ENCODE assay signal across 17 cellular contexts in the genomic region with DNA sequence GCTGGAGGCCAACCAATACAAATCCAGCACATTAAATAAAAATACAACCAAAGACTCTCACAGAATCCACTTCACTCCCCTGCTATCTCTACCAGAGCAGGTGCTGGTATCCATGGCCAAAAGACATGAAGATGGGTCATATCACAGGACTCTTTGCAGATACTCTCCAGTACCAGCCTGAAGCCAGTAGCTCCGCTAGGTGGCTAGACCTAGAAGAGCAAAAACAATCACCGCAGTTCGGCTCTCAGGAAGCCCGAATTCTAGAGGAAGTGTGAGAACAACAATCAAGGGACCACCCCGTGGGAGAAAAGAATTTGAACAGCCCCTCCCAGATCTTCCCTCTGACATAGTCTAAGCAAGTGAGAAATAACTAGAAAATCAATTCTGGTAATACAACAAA. TPM values are rescaled to one million over a fixed set of nuclear protein-coding genes. Genes with fewer than 3 reads are reported as not detected.
DNase-seq lines count a peak whose midpoint lies in the region; ATAC-seq, FAIRE-seq and TF ChIP-seq lines count a peak whose summit lies in the region.
"Had no signal": no experiment of that assay in that cellular context is flagged by ENCODE, and none has a peak within 500 bp of the region (broad histone marks: within the 10 kb centered on the region; RNA-seq: fewer than 3 reads in every experiment).

No MANE protein-coding gene starts in this region.

- no peak overlapping the region for H3K4me2 ChIP-seq in endothelial cell of umbilical vein (ENCODE audit: insufficient read depth, low read length)

- H3K27me3 ChIP-seq in endothelial cell of umbilical vein (ENCODE audit: control insufficient read depth in 2 of 2, insufficient read depth in 2 of 2, low read length in 2 of 2) = no peaks in the 10 kb centered on the region

- H3K79me2 ChIP-seq in endothelial cell of umbilical vein (ENCODE audit: control insufficient read depth, insufficient read depth, low read length) = no peaks in the 10 kb centered on the region

- no peak for TF ChIP-seq CTCF in endothelial cell of umbilical vein (IDR thresholded peaks at IDR 0.05; ENCODE audit: extremely low read depth in 1 of 2, insufficient read depth in 1 of 2, low read depth in 1 of 2, low read length in 2 of 2)

- BruUV-seq in endothelial cell of umbilical vein (replicated peaks; lab: Mats Ljungman, UMichigan) = no TSS peak

- no peak for ATAC-seq in HG03097 (IDR thresholded peaks at IDR 0.05; ENCODE audit: low FRiP score, unreplicated experiment)

- dilution Hi-C loops in endothelial cell of umbilical vein (cut with MboI; ENCODE audit: extremely low pct_ligation_motif_present, low sequenced_read_pairs) = no loop called here

- POLR2A ChIA-PET in endothelial cell of umbilical vein (lab: Charles Lee) = no interaction called here

- H3K4me3 ChIP-seq in endothelial cell of umbilical vein (replicated peaks in 1 of 3; ENCODE audit: insufficient read depth in 1 of 3, low read depth in 1 of 3, low read length in 3 of 3) = no peak overlapping the region
- H3K4me3 ChIP-seq: HAP-1 had no signal

- no peak overlapping the region for H3K9ac ChIP-seq in endothelial cell of umbilical vein (replicated peaks; ENCODE audit: extremely low read depth, insufficient read depth, low read length)

- no peaks in the 10 kb centered on the region for H3K4me1 ChIP-seq in endothelial cell of umbilical vein (ENCODE audit: control insufficient read depth, extremely low read depth, insufficient read depth, low read length)
- H3K4me1 ChIP-seq: Caco-2, HAP-1 had no signal

- H2AFZ ChIP-seq in endothelial cell of umbilical vein (ENCODE audit: low read depth, low read length) = no peak overlapping the region

- intact Hi-C loops in endothelial cell of umbilical vein (cut with micrococcal nuclease) = no loop called here

- H4K20me1 ChIP-seq in endothelial cell of umbilical vein (replicated peaks; ENCODE audit: control insufficient read depth, extremely low read depth, insufficient read depth, low read length) = no peaks in the 10 kb centered on the region

- H3K27ac ChIP-seq in endothelial cell of umbilical vein (ENCODE audit: insufficient read depth, low read depth, low read length) = no peak overlapping the region
- H3K27ac ChIP-seq: 22Rv1 had no signal

- CTCF ChIA-PET in endothelial cell of umbilical vein (lab: Charles Lee) = no interaction called here

- no peaks in the 10 kb centered on the region for H3K9me3 ChIP-seq in endothelial cell of umbilical vein (replicated peaks; ENCODE audit: control insufficient read depth, insufficient read depth, low read length)
- H3K9me3 ChIP-seq: Caco-2 had no signal

- DNase-seq in NCI-H1694 treated with DMSO at 0.1 percent for 48 hours (lab: John Stamatoyannopoulos, UW) = peak; percentile 0
- DNase-seq in NCI-H1694 (lab: John Stamatoyannopoulos, UW) = no peak
- DNase-seq in HT1080 (ENCODE audit: low read depth) = peak; percentile 0
- DNase-seq in SHP77 treated with DMSO at 0.1 percent for 48 hours (lab: John Stamatoyannopoulos, UW) = peak; percentile 3
- DNase-seq in endothelial cell of umbilical vein (ENCODE audit: low read depth, low spot score) = no peak
- no peak for DNase-seq in mesenteric fat pad (ENCODE audit: low spot score)
- DNase-seq in EL = no peak
- DNase-seq: Caco-2; CD8-positive, alpha-beta memory T cell; DND-41; GOT3; HFFc6 had no signal

- no peak for TF ChIP-seq POLR2A in endothelial cell of umbilical vein (IDR thresholded peaks at IDR 0.05; ENCODE audit: low read depth, low read length)

- no peaks in the 10 kb centered on the region for H3K9me1 ChIP-seq in endothelial cell of umbilical vein (replicated peaks; ENCODE audit: control insufficient read depth, extremely low read depth, insufficient read depth, low read length)

- no peaks in the 10 kb centered on the region for H3K36me3 ChIP-seq in endothelial cell of umbilical vein (ENCODE audit: control insufficient read depth in 2 of 2, extremely low read depth in 1 of 2, insufficient read depth in 2 of 2, low read length in 2 of 2)
- H3K36me3 ChIP-seq: HAP-1 had no signal

- FAIRE-seq in endothelial cell of umbilical vein (lab: Jason Lieb, UNC) = peak; percentile 67

TF ChIP-seq in endothelial cell of umbilical vein, 7 proteins besides CTCF, POLR2A, EP300 and RAD21:
- TF ChIP-seq EZH2 (IDR thresholded peaks at IDR 0.05; ENCODE audit: borderline replicate concordance, low read depth, low read length, severe bottlenecking) (no peak), FOS (IDR thresholded peaks at IDR 0.05; ENCODE audit: borderline replicate concordance, insufficient read depth, low read length) (no peak), POLR2AphosphoS5 (IDR thresholded peaks at IDR 0.05; ENCODE audit: insufficient read depth, low read depth, low read length) (no peak), GATA2 (IDR thresholded peaks at IDR 0.05; ENCODE audit: insufficient read depth, insufficient read length, low read depth, low read length) (no peak), MYC (IDR thresholded peaks at IDR 0.05; ENCODE audit: low read depth, low read length) (no peak), JUN (IDR thresholded peaks at IDR 0.05; ENCODE audit: borderline replicate concordance, insufficient read depth, insufficient read length, low read depth) (no peak)
- TF ChIP-seq, protein P1, sequence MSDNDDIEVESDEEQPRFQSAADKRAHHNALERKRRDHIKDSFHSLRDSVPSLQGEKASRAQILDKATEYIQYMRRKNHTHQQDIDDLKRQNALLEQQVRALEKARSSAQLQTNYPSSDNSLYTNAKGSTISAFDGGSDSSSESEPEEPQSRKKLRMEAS (IDR thresholded peaks at IDR 0.05; ENCODE audit: insufficient read depth, insufficient read length) = no peak
TF ChIP-seq in endothelial cell of umbilical vein: peak in this region for 0.

RNA-seq across cellular contexts. Expression of a gene that starts 20.2 kb away (rescaled TPM):
- 0.16 and 0.60 TPM in 2 replicates for total RNA-seq in HT1080 (2014; rRNA removed; shearing (Covaris generic))
- 0.11 TPM in 1 of 2 replicates, not detected in the other for polyA plus RNA-seq in HT1080 (2015; cell fraction: cytosol; rRNA removed)
- 0.06 TPM in 1 of 2 replicates, not detected in the other for polyA plus RNA-seq in HT1080 (2015; cell fraction: nucleus; rRNA removed)
- 0.25 and 0.73 TPM in 2 replicates for total RNA-seq in endothelial cell of umbilical vein
- 0.11 and 0.23 TPM in 2 replicates for polyA plus RNA-seq in endothelial cell of umbilical vein
- polyA plus RNA-seq in endothelial cell of umbilical vein (2011; cell fraction: cytosol; rRNA removed) = 0.23 and 0.55 TPM in 2 replicates
- 0.50 and 0.78 TPM in 2 replicates for polyA plus RNA-seq in endothelial cell of umbilical vein (2011; cell fraction: nucleus; rRNA removed)
- 0.15 TPM in 1 of 2 replicates, not detected in the other for polyA plus RNA-seq in endothelial cell of umbilical vein (2012)
- polyA minus RNA-seq in endothelial cell of umbilical vein = 0.87 and 1.1 TPM in 2 replicates
- polyA minus RNA-seq in endothelial cell of umbilical vein (2011; cell fraction: cytosol; rRNA and poly(A)+ RNA removed) = not detected
- 0.24 TPM in 1 of 2 replicates, not detected in the other for polyA minus RNA-seq in endothelial cell of umbilical vein (2011; cell fraction: nucleus; rRNA and poly(A)+ RNA removed)
- 20.8 TPM for total RNA-seq in mesenteric fat pad
- total RNA-seq: Caco-2 had no signal
- polyA plus RNA-seq: BJ, IgD-negative memory B cell had no signal

RNA-seq across cellular contexts. Expression of a gene that starts 50.0 kb away (rescaled TPM):
- 0.50 and 0.85 TPM in 2 replicates for total RNA-seq in HT1080 (2014; rRNA removed; shearing (Covaris generic))
- 1.7 and 2.9 TPM in 2 replicates for polyA plus RNA-seq in HT1080 (2015; cell fraction: cytosol; rRNA removed)
- 0.85 and 1.0 TPM in 2 replicates for polyA plus RNA-seq in HT1080 (2015; cell fraction: nucleus; rRNA removed)
- total RNA-seq in endothelial cell of umbilical vein (not detected in 2 replicates), mesenteric fat pad (0.13 TPM)
- polyA plus RNA-seq in endothelial cell of umbilical vein = not detected in 2 replicates
- not detected in 2 replicates for polyA plus RNA-seq in endothelial cell of umbilical vein (2011; cell fraction: cytosol; rRNA removed)
- not detected in 2 replicates for polyA plus RNA-seq in endothelial cell of umbilical vein (2011; cell fraction: nucleus; rRNA removed)
- not detected in 2 replicates for polyA plus RNA-seq in endothelial cell of umbilical vein (2012)
- polyA minus RNA-seq in endothelial cell of umbilical vein = not detected in 2 replicates
- not detected for polyA minus RNA-seq in endothelial cell of umbilical vein (2011; cell fraction: cytosol; rRNA and poly(A)+ RNA removed)
- not detected in 2 replicates for polyA minus RNA-seq in endothelial cell of umbilical vein (2011; cell fraction: nucleus; rRNA and poly(A)+ RNA removed)

Comparison
In these comparisons a context has a peak if more than half of its experiments do, and no peak if none do; other contexts are left out.
1. DNase-seq: peak in NCI-H1694 treated with DMSO at 0.1 percent for 48 hours (single experiment), HT1080 (single experiment) and SHP77 treated with DMSO at 0.1 percent for 48 hours (single experiment); none in NCI-H1694 (single experiment), endothelial cell of umbilical vein (single experiment), mesenteric fat pad (single experiment) and EL (single experiment).
2. RNA of a gene that starts 20.2 kb away (total RNA-seq): 20.8 TPM in mesenteric fat pad (single experiment); 0.25 to 0.73 TPM in endothelial cell of umbilical vein and 0.16 to 0.60 TPM in HT1080; every median in the first group is over 10 times any median in the second.